In genomic region chr5:113806250-113806649, GRCh38 we compare ENCODE assay signal across 8 cellular contexts.
DNase-seq lines count a peak whose midpoint lies in the region; ATAC-seq and TF ChIP-seq lines count a peak whose summit lies in the region.

No MANE protein-coding gene starts in this region.

- no peak overlapping the region for H3K4me3 ChIP-seq in retinal pigment epithelial cell (ENCODE audit: low read length)

- DNase-seq in GM04504 (ENCODE audit: low read depth) (peak; percentile 3), RPMI7951 (ENCODE audit: low read depth) (peak; percentile 19), globus pallidus (ENCODE audit: low spot score) (peak; percentile 3), retinal pigment epithelial cell (ENCODE audit: low read depth) (no peak), NCI-H1436 treated with DMSO at 0.1 percent for 48 hours (lab: John Stamatoyannopoulos, UW) (no peak), COLO829 (ENCODE audit: low spot score) (no peak)
- DNase-seq in activated CD4-positive, alpha-beta T cell treated with anti-CD3 and anti-CD28 coated beads, Interleukin-2, amount 50 U/mL, for 4 hours, result no peak

- no peak for ATAC-seq in GM21825 (IDR thresholded peaks at IDR 0.05; ENCODE audit: unreplicated experiment)

- TF ChIP-seq CTCF in retinal pigment epithelial cell (conservative IDR thresholded peaks at IDR 0.05; ENCODE audit: low read depth, low read length), result peak; percentile 41

Comparison
In these comparisons a context has a peak if more than half of its experiments do, and no peak if none do; other contexts are left out.
1. DNase-seq: peak in GM04504 (single experiment), RPMI7951 (single experiment) and globus pallidus (single experiment); none in retinal pigment epithelial cell (single experiment), NCI-H1436 treated with DMSO at 0.1 percent for 48 hours (single experiment), activated CD4-positive, alpha-beta T cell treated with anti-CD3 and anti-CD28 coated beads, Interleukin-2, amount 50 U/mL, for 4 hours (0 of 2) and COLO829 (single experiment).